34 cellular contexts compared by ENCODE assay signal in genomic region chr11:100869328-100869727, GRCh38.
"Had no signal": no experiment of that assay in that cellular context is flagged by ENCODE, and none has a peak within 500 bp of the region (broad histone marks: within the 10 kb centered on the region; RNA-seq: fewer than 3 reads in every experiment).

No MANE protein-coding gene starts in this region.

- H3K36me3 ChIP-seq: MG63 had no signal

- H3K4me3 ChIP-seq: MG63 had no signal

- H3K9me3 ChIP-seq: MG63 had no signal

- DNase-seq: Karpas-422, Kasumi-1, MG63, MM.1S, MV-4-11, NCI-H1048, NCI-H1092, NCI-H1092 treated with DMSO at 0.1 percent for 48 hours, NCI-H1105, NCI-H1105 treated with DMSO at 0.1 percent for 48 hours, NCI-H1417, NCI-H1417 treated with DMSO at 0.1 percent for 48 hours, NCI-H1436, NCI-H1436 treated with DMSO at 0.1 percent for 48 hours, NCI-H146, NCI-H1694, NCI-H1694 treated with DMSO at 0.1 percent for 48 hours, NCI-H187, NCI-H187 treated with DMSO at 0.1 percent for 48 hours, NCI-H1930, NCI-H2029, NCI-H2029 treated with DMSO at 0.1 percent for 48 hours, NCI-H2081, NCI-H2081 treated with DMSO at 0.1 percent for 48 hours, NCI-H2107, NCI-H2171, NCI-H2171 treated with DMSO at 0.1 percent for 48 hours, NCI-H2227 treated with DMSO at 0.1 percent for 48 hours, NCI-H226, NCI-H345, NCI-H446, NCI-H446 treated with DMSO at 0.1 percent for 48 hours, NCI-H510A, NCI-H510A treated with DMSO at 0.1 percent for 48 hours had no signal

- H3K27me3 ChIP-seq: MG63 had no signal
